Comparison of ENCODE assay signal across 7 cellular contexts in the genomic region with DNA sequence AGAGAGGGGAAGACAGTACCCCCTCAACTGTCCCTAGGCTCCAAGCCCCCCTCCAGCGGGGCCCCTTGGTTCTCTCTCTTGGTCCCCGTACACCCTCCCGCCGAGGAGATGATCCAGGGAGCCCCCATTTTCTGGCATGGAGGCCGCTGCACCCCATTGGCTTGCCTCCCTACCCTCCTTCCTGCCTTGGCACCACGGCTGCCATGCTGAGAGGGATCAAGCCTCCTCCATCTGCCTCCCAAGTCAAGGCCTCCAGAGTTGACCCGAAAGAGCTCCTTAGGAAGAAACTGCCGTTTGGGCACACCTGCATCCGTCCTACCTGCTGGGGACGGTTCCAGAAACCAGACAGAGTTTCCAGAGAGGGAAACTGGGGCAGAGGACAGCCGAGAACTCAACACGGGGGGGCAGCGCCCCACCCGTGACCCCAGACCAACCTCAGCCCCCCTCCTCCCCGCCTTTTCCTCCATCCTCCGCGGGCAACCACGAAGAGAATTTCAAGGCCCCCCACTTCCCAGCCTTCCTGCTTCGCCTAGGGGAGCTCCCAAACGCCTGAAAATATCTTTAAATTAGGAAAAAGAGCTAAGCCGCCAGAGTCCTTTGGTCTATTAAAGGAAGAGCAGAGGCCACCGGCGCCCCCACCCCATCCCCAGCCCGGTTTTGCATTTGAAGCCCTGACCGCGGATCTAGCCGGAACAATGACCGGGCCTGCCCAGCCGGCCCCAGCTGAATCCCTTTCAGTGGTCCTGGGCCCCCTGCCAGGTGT. TPM values are rescaled to one million over a fixed set of nuclear protein-coding genes. Genes with fewer than 3 reads are reported as not detected.
DNase-seq lines count a peak whose midpoint lies in the region; ATAC-seq, FAIRE-seq and TF ChIP-seq lines count a peak whose summit lies in the region.
"Not testable (repeated sequence)": the region's sequence is repeated elsewhere in the genome, so short reads cannot be mapped to it uniquely, and the experiment has no call there.

No MANE protein-coding gene starts in this region.

- WGBS in endodermal cell (ENCODE audit: insufficient coverage in 1 of 2, insufficient read length in 1 of 2), 2 experiments, result 3% methylated on average over 9 of the region's 29 CpGs; no CpG with 5 or more reads in 1 of the 2 experiments
- 18% methylated on average over 12 of the region's 29 CpGs for WGBS in right cardiac atrium
- 22 to 57% methylated on average over 4 to 14 of the region's 29 CpGs for WGBS in pancreas, 2 donors

- H3K4me1 ChIP-seq in endodermal cell (ENCODE audit: control insufficient read depth, insufficient read depth, low read length); right cardiac atrium (ENCODE audit: control insufficient read depth, insufficient read depth, low read length); pancreas: not testable (repeated sequence)

- ATAC-seq in SK-N-SH treated with all-trans-retinoic acid at 6 μM for 48 hours (peak; percentile 35), right cardiac atrium (peak; percentile 33 to 54), pancreas (peak; percentile 36 to 50 (median 41))

- not testable (repeated sequence) for DNase-seq in H7; activated naive CD8-positive, alpha-beta T cell treated with anti-CD3 and anti-CD28 coated beads for 36 hours; right cardiac atrium; mesothelial cell of epicardium (ENCODE audit: low spot score in 2 of 2, unreplicated experiment in 2 of 2); pancreas
- DNase-seq in endodermal cell, result peak; percentile 45

- not testable (repeated sequence) for H3K27ac ChIP-seq in endodermal cell (ENCODE audit: low read depth, low read length); right cardiac atrium (ENCODE audit: low read length); pancreas

- not testable (repeated sequence) for H3K36me3 ChIP-seq in H7 (replicated peaks; ENCODE audit: control insufficient read depth, insufficient read depth, low read length); endodermal cell (ENCODE audit: control insufficient read depth, insufficient read depth, low read length); pancreas

- FAIRE-seq in pancreas (lab: Jason Lieb, UNC), result not testable (repeated sequence)

- not testable (repeated sequence) for H3K36me3 Mint-ChIP-seq in activated naive CD8-positive, alpha-beta T cell treated with anti-CD3 and anti-CD28 coated beads for 36 hours; endodermal cell (ENCODE audit: low read depth); mesothelial cell of epicardium

- not testable (repeated sequence) for H3K9me3 ChIP-seq in endodermal cell (ENCODE audit: control insufficient read depth, low read length); right cardiac atrium (ENCODE audit: control insufficient read depth, low read length); pancreas

- intact Hi-C loops in right cardiac atrium (cut with DNase I); pancreas (cut with DNase I): not testable (repeated sequence)

- not testable (repeated sequence) for H3K4me3 Mint-ChIP-seq in activated naive CD8-positive, alpha-beta T cell treated with anti-CD3 and anti-CD28 coated beads for 36 hours
- H3K4me3 Mint-ChIP-seq in endodermal cell, result peak overlapping the region; percentile 53
- peak overlapping the region; percentile 56 for H3K4me3 Mint-ChIP-seq in mesothelial cell of epicardium

- peak overlapping the region; percentile 63 for H3K27ac Mint-ChIP-seq in activated naive CD8-positive, alpha-beta T cell treated with anti-CD3 and anti-CD28 coated beads for 36 hours
- H3K27ac Mint-ChIP-seq in endodermal cell (peak overlapping the region; percentile 70), mesothelial cell of epicardium (peak overlapping the region; percentile 21)

- H3K27me3 Mint-ChIP-seq in activated naive CD8-positive, alpha-beta T cell treated with anti-CD3 and anti-CD28 coated beads for 36 hours; endodermal cell (ENCODE audit: insufficient read depth); mesothelial cell of epicardium (ENCODE audit: low read depth): not testable (repeated sequence)

- H3K4me3 ChIP-seq in H7 (ENCODE audit: insufficient read depth, low read depth, low read length), result peak overlapping the region; percentile 17; the same call in 1 of the 2 replicates
- H3K4me3 ChIP-seq in endodermal cell (ENCODE audit: low read length); right cardiac atrium (ENCODE audit: low read length); pancreas: not testable (repeated sequence)

- TF ChIP-seq CTCF in endodermal cell (conservative IDR thresholded peaks at IDR 0.05); mesothelial cell of epicardium (IDR thresholded peaks at IDR 0.05; ENCODE audit: unreplicated experiment); pancreas (IDR thresholded peaks at IDR 0.05): not testable (repeated sequence)

- H3K4me1 Mint-ChIP-seq in activated naive CD8-positive, alpha-beta T cell treated with anti-CD3 and anti-CD28 coated beads for 36 hours; endodermal cell; mesothelial cell of epicardium: not testable (repeated sequence)

- H3K9ac ChIP-seq in endodermal cell (ENCODE audit: extremely low read depth, low read length, poor library complexity, severe bottlenecking), result not testable (repeated sequence)

- not testable (repeated sequence) for H3K9me3 Mint-ChIP-seq in activated naive CD8-positive, alpha-beta T cell treated with anti-CD3 and anti-CD28 coated beads for 36 hours; endodermal cell; mesothelial cell of epicardium

- not testable (repeated sequence) for H3K27me3 ChIP-seq in H7 (ENCODE audit: control insufficient read depth, insufficient read depth, low read length); endodermal cell (ENCODE audit: control insufficient read depth, insufficient read depth, low read length, poor library complexity, severe bottlenecking); right cardiac atrium (ENCODE audit: control insufficient read depth, insufficient read depth); pancreas

RNA-seq across cellular contexts. Expression of a gene that starts 57.5 kb away (rescaled TPM):
- total RNA-seq in H7 (2014; rRNA removed; shearing (Covaris generic)), result 54.1 and 68.7 TPM in 2 replicates
- total RNA-seq in activated naive CD8-positive, alpha-beta T cell treated with anti-CD3 and anti-CD28 coated beads for 36 hours, result 10 to 100 TPM; 22.8 to 22.9 TPM
- 10 to 100 TPM; 30.0 to 35.7 TPM for total RNA-seq in endodermal cell
- 47.5 TPM for polyA plus RNA-seq in endodermal cell (2013, experiment 1 of 2)
- 44.7 TPM for polyA plus RNA-seq in endodermal cell (2013, experiment 2 of 2)
- 10 to 100 TPM; 51.4 to 69.3 (median 54.5) TPM for total RNA-seq in right cardiac atrium
- 50.9 TPM for polyA plus RNA-seq in right cardiac atrium
- total RNA-seq in mesothelial cell of epicardium, result 31.7 to 36.9 TPM (median 34.6 TPM) in 3 replicates
- total RNA-seq in pancreas, result 10 to 100 TPM; 11.6 to 19.2 (median 14.4) TPM
- polyA plus RNA-seq in pancreas, result 10 to 100 TPM; 22.8 to 26.7 TPM
